ENCODE assay signal across 1 cellular context in genomic region chr6:25025919-25026301, GRCh38.
TF ChIP-seq lines count a peak whose summit lies in the region.

No MANE protein-coding gene starts in this region.

TF ChIP-seq in WTC11, 78 proteins besides CTCF, POLR2A, EP300 and RAD21 (continued from another document):
- TF ChIP-seq, protein P1, sequence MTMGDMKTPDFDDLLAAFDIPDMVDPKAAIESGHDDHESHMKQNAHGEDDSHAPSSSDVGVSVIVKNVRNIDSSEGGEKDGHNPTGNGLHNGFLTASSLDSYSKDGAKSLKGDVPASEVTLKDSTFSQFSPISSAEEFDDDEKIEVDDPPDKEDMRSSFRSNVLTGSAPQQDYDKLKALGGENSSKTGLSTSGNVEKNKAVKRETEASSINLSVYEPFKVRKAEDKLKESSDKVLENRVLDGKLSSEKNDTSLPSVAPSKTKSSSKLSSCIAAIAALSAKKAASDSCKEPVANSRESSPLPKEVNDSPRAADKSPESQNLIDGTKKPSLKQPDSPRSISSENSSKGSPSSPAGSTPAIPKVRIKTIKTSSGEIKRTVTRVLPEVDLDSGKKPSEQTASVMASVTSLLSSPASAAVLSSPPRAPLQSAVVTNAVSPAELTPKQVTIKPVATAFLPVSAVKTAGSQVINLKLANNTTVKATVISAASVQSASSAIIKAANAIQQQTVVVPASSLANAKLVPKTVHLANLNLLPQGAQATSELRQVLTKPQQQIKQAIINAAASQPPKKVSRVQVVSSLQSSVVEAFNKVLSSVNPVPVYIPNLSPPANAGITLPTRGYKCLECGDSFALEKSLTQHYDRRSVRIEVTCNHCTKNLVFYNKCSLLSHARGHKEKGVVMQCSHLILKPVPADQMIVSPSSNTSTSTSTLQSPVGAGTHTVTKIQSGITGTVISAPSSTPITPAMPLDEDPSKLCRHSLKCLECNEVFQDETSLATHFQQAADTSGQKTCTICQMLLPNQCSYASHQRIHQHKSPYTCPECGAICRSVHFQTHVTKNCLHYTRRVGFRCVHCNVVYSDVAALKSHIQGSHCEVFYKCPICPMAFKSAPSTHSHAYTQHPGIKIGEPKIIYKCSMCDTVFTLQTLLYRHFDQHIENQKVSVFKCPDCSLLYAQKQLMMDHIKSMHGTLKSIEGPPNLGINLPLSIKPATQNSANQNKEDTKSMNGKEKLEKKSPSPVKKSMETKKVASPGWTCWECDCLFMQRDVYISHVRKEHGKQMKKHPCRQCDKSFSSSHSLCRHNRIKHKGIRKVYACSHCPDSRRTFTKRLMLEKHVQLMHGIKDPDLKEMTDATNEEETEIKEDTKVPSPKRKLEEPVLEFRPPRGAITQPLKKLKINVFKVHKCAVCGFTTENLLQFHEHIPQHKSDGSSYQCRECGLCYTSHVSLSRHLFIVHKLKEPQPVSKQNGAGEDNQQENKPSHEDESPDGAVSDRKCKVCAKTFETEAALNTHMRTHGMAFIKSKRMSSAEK (CRISPR knock-in tag; IDR thresholded peaks at IDR 0.05; ENCODE audit: borderline replicate concordance): no peak
- no peak for TF ChIP-seq IRF2 (CRISPR knock-in tag; IDR thresholded peaks at IDR 0.05; ENCODE audit: borderline replicate concordance, low read depth)
- no peak for TF ChIP-seq GABPB1 (CRISPR knock-in tag; IDR thresholded peaks at IDR 0.05)
- TF ChIP-seq SMAD3 (CRISPR knock-in tag; IDR thresholded peaks at IDR 0.05; ENCODE audit: borderline replicate concordance): no peak
- TF ChIP-seq, protein P2, sequence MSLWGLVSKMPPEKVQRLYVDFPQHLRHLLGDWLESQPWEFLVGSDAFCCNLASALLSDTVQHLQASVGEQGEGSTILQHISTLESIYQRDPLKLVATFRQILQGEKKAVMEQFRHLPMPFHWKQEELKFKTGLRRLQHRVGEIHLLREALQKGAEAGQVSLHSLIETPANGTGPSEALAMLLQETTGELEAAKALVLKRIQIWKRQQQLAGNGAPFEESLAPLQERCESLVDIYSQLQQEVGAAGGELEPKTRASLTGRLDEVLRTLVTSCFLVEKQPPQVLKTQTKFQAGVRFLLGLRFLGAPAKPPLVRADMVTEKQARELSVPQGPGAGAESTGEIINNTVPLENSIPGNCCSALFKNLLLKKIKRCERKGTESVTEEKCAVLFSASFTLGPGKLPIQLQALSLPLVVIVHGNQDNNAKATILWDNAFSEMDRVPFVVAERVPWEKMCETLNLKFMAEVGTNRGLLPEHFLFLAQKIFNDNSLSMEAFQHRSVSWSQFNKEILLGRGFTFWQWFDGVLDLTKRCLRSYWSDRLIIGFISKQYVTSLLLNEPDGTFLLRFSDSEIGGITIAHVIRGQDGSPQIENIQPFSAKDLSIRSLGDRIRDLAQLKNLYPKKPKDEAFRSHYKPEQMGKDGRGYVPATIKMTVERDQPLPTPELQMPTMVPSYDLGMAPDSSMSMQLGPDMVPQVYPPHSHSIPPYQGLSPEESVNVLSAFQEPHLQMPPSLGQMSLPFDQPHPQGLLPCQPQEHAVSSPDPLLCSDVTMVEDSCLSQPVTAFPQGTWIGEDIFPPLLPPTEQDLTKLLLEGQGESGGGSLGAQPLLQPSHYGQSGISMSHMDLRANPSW (CRISPR knock-in tag; conservative IDR thresholded peaks at IDR 0.05; ENCODE audit: low read depth): no peak
